ENCODE assay signal across 27 cellular contexts in the genomic region with DNA sequence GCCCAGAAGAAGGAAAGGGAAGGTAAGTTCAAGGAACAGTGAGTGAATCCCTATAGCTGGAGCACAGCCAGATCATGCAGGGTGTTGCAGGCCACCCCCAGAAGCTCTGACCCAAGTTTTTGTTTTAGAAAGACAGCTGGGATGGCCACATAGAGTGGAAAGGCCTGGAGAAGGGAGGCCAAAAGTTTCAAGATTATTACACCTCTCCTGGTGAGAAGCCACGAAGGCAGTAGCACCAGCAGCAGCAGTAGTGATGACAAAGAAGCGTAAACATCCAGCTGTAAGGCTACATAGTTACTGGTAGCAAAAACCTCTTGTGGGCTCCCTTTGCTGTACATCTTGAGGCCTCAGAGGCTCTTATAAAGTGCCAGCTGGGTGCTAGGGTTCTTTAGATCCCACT. TPM values are rescaled to one million over a fixed set of nuclear protein-coding genes. Genes with fewer than 3 reads are reported as not detected.
DNase-seq lines count a peak whose midpoint lies in the region; ATAC-seq, FAIRE-seq and TF ChIP-seq lines count a peak whose summit lies in the region.
"Had no signal": no experiment of that assay in that cellular context is flagged by ENCODE, and none has a peak within 500 bp of the region (broad histone marks: within the 10 kb centered on the region; RNA-seq: fewer than 3 reads in every experiment).

No MANE protein-coding gene starts in this region.

- no peak for FAIRE-seq in astrocyte (lab: Jason Lieb, UNC)
- FAIRE-seq in urothelium cell line (lab: Jason Lieb, UNC), result no peak

- POLR2A ChIA-PET in HEK293 (lab: Yijun Ruan, JAX), result no interaction called here

- no peak overlapping the region for H3K4me3 ChIP-seq in HEK293 (ENCODE audit: low read depth, low read length)
- H3K4me3 ChIP-seq in astrocyte (ENCODE audit: insufficient read depth, low read depth, low read length), result no peak overlapping the region
- H3K4me3 ChIP-seq in fibroblast of villous mesenchyme (ENCODE audit: low read depth, low read length), result no peak overlapping the region
- no peak overlapping the region for H3K4me3 ChIP-seq in lower lobe of right lung
- H3K4me3 ChIP-seq: ascending aorta, heart right ventricle, psoas muscle, suprapubic skin, uterus had no signal

- H3K36me3 Mint-ChIP-seq in astrocyte (ENCODE audit: low read depth, unreplicated experiment), result peaks cover 2% of the 10 kb centered on the region
- H3K36me3 Mint-ChIP-seq: stimulated activated memory B cell treated with anti-CD40 and anti-IgM and Interleukin-4, amounts not matched to agents 10 μg/mL and 1 μg/mL and 100 μg/mL, for 72 hours had no signal

- H3K9me3 ChIP-seq in HEK293 (ENCODE audit: control insufficient read depth, insufficient read depth, low read depth, low read length) (no peaks in the 10 kb centered on the region), astrocyte (ENCODE audit: insufficient read depth, low read depth, low read length) (no peaks in the 10 kb centered on the region), lower lobe of right lung (no peaks in the 10 kb centered on the region)
- H3K9me3 ChIP-seq: ascending aorta, heart right ventricle, neutrophil, psoas muscle, suprapubic skin, uterus had no signal

- CTCF ChIA-PET in HEK293 (lab: Yijun Ruan, JAX), result interaction anchor here (3.9 kb wide), 1 partner anchor 43 kb away, joined by 15 read pairs; no protein-coding TSS in a partner anchor

- peak overlapping the region; percentile 16 for H3K9ac ChIP-seq in astrocyte (ENCODE audit: low read length)
- H3K9ac ChIP-seq: KMS-11 had no signal

- peaks cover 82% of the 10 kb centered on the region for H3K79me2 ChIP-seq in astrocyte (ENCODE audit: insufficient read depth, low read length)

- H3K27ac ChIP-seq in HEK293 (ENCODE audit: extremely low read depth, low read depth, low read length) (no peak overlapping the region), astrocyte (ENCODE audit: low read depth, low read length) (peak overlapping the region; percentile 47), lower lobe of right lung (no peak overlapping the region)
- H3K27ac ChIP-seq: ascending aorta, heart right ventricle, KMS-11, neutrophil, psoas muscle, suprapubic skin had no signal

- peak overlapping the region; percentile 6 for H3K4me2 ChIP-seq in astrocyte (ENCODE audit: low read length)
- H3K4me2 ChIP-seq: KMS-11 had no signal

- intact Hi-C loops in lower lobe of right lung (cut with DNase I), result no loop called here

- H3K4me3 Mint-ChIP-seq in astrocyte (ENCODE audit: unreplicated experiment), result no peak overlapping the region
- H3K4me3 Mint-ChIP-seq: activated T-cell treated with anti-CD3 and anti-CD28 coated beads, Interleukin-2, amount 50 U/mL, for 4 hours; CD4-positive, alpha-beta T cell; stimulated activated memory B cell treated with anti-CD40 and anti-IgM and Interleukin-4, amounts not matched to agents 10 μg/mL and 1 μg/mL and 100 μg/mL, for 72 hours had no signal

- no peak for ATAC-seq in lower lobe of right lung
- ATAC-seq: activated CD4-positive, CD25-positive, alpha-beta regulatory T cell treated with anti-CD3 and anti-CD28 coated beads, Interleukin-2, amount 50 U/mL, for 24 hours; activated T-cell treated with anti-CD3 and anti-CD28 coated beads, Interleukin-2, amount 50 U/mL, for 4 hours; heart right ventricle; left colon; psoas muscle; stimulated activated memory B cell treated with anti-CD40 and anti-IgM and Interleukin-4, amounts not matched to agents 10 μg/mL and 1 μg/mL and 100 μg/mL, for 72 hours had no signal

- H2AFZ ChIP-seq in astrocyte (ENCODE audit: low read depth, low read length), result no peak overlapping the region

- peaks cover 3% of the 10 kb centered on the region; the same call in 1 of the 2 replicates for H3K4me1 ChIP-seq in HEK293 (ENCODE audit: control insufficient read depth, insufficient read depth, low read length)
- H3K4me1 ChIP-seq in astrocyte (ENCODE audit: insufficient read depth, low read length), result peaks cover 39% of the 10 kb centered on the region
- no peaks in the 10 kb centered on the region for H3K4me1 ChIP-seq in lower lobe of right lung
- H3K4me1 ChIP-seq: psoas muscle, suprapubic skin, uterus had no signal

- no peaks in the 10 kb centered on the region for H3K36me3 ChIP-seq in HEK293 (ENCODE audit: control insufficient read depth in 2 of 2, insufficient read depth in 1 of 2, low read length in 2 of 2)
- no peaks in the 10 kb centered on the region for H3K36me3 ChIP-seq in astrocyte (ENCODE audit: insufficient read depth, low read length)
- no peaks in the 10 kb centered on the region for H3K36me3 ChIP-seq in lower lobe of right lung
- H3K36me3 ChIP-seq: ascending aorta, heart right ventricle, neutrophil, suprapubic skin, uterus had no signal

- DNase-seq in astrocyte (ENCODE audit: low read depth) (peak; percentile 64), fibroblast of villous mesenchyme (ENCODE audit: low read depth) (peak; percentile 52), smooth muscle cell of the brain vasculature (ENCODE audit: low read depth, low spot score) (peak; percentile 84), NCI-H748 (lab: John Stamatoyannopoulos, UW; ENCODE audit: unreplicated experiment) (no peak), lower lobe of right lung (no peak), urothelium cell line (ENCODE audit: low spot score) (no peak)
- DNase-seq: activated naive CD4-positive, alpha-beta T cell treated with anti-CD3 and anti-CD28 coated beads, Interleukin-2, amount 50 U/mL, for 16 hours; activated T-cell treated with anti-CD3 and anti-CD28 coated beads, Interleukin-2, amount 50 U/mL, for 4 hours; CD4-positive, alpha-beta T cell; DMS153; GDM1; heart right ventricle; left colon; NCI-H1694 treated with DMSO at 0.1 percent for 48 hours; NCI-H69; psoas muscle; Right ventricle myocardium superior; stimulated activated CD4-positive, alpha-beta T cell treated with anti-CD3 and anti-CD28 coated beads, Interleukin-2, amount 100 ng/mL, for 24 hours; uterus had no signal

- peaks cover 8% of the 10 kb centered on the region for H3K9me3 Mint-ChIP-seq in astrocyte (ENCODE audit: unreplicated experiment)
- H3K9me3 Mint-ChIP-seq: activated T-cell treated with anti-CD3 and anti-CD28 coated beads, Interleukin-2, amount 50 U/mL, for 4 hours; CD4-positive, alpha-beta T cell had no signal

- H3K27ac Mint-ChIP-seq in astrocyte (ENCODE audit: unreplicated experiment), result peak overlapping the region; percentile 60
- H3K27ac Mint-ChIP-seq: CD4-positive, alpha-beta T cell; stimulated activated memory B cell treated with anti-CD40 and anti-IgM and Interleukin-4, amounts not matched to agents 10 μg/mL and 1 μg/mL and 100 μg/mL, for 72 hours had no signal

- no peaks in the 10 kb centered on the region for H4K20me1 ChIP-seq in astrocyte (ENCODE audit: insufficient read depth, low read length)

- H3K4me1 Mint-ChIP-seq in astrocyte (ENCODE audit: low read depth, unreplicated experiment), result peaks cover 22% of the 10 kb centered on the region
- H3K4me1 Mint-ChIP-seq: stimulated activated memory B cell treated with anti-CD40 and anti-IgM and Interleukin-4, amounts not matched to agents 10 μg/mL and 1 μg/mL and 100 μg/mL, for 72 hours had no signal

- no peak for TF ChIP-seq CTCF in HEK293 (tag by site-specific recombination; IDR thresholded peaks at IDR 0.05)
- TF ChIP-seq CTCF in astrocyte (IDR thresholded peaks at IDR 0.05; ENCODE audit: insufficient read depth, low read depth, low read length), result no peak
- no peak for TF ChIP-seq CTCF in fibroblast of villous mesenchyme (IDR thresholded peaks at IDR 0.05; ENCODE audit: insufficient read depth, low read depth, low read length)
- no peak for TF ChIP-seq CTCF in lower lobe of right lung (IDR thresholded peaks at IDR 0.05)

- H3K27me3 ChIP-seq in astrocyte (ENCODE audit: insufficient read depth, low read length) (no peaks in the 10 kb centered on the region), lower lobe of right lung (ENCODE audit: low read depth) (no peaks in the 10 kb centered on the region)
- H3K27me3 ChIP-seq: ascending aorta, heart right ventricle, neutrophil, suprapubic skin, uterus had no signal

- no peaks in the 10 kb centered on the region for H3K27me3 Mint-ChIP-seq in astrocyte (ENCODE audit: low read depth, unreplicated experiment)
- H3K27me3 Mint-ChIP-seq: CD4-positive, alpha-beta T cell had no signal

TF ChIP-seq in HEK293, 187 proteins besides CTCF, POLR2A, EP300 and RAD21:
- TF ChIP-seq ZNF585B (tag by site-specific recombination; IDR thresholded peaks at IDR 0.05) (no peak), KLF8 (tag by site-specific recombination; IDR thresholded peaks at IDR 0.05) (no peak), ZNF777 (tag by site-specific recombination; IDR thresholded peaks at IDR 0.05; ENCODE audit: borderline replicate concordance) (no peak), ZNF510 (tag by site-specific recombination; IDR thresholded peaks at IDR 0.05; ENCODE audit: insufficient replicate concordance) (no peak), ZNF354C (tag by site-specific recombination; IDR thresholded peaks at IDR 0.05; ENCODE audit: borderline replicate concordance, low read depth) (no peak), ZNF114 (tag by site-specific recombination; IDR thresholded peaks at IDR 0.05) (no peak), ZIC2 (tag by site-specific recombination; IDR thresholded peaks at IDR 0.05) (0 out of 2 replicates have a peak, but pooled peaks have one; percentile 8), KLF10 (tag by site-specific recombination; IDR thresholded peaks at IDR 0.05) (no peak), ZSCAN16 (tag by site-specific recombination; IDR thresholded peaks at IDR 0.05) (no peak), ZNF747 (tag by site-specific recombination; IDR thresholded peaks at IDR 0.05) (no peak), OSR2 (tag by site-specific recombination; IDR thresholded peaks at IDR 0.05) (peak; percentile 35; the same call in 1 of the 2 replicates), ZNF221 (tag by site-specific recombination; IDR thresholded peaks at IDR 0.05; ENCODE audit: borderline replicate concordance) (no peak)
- TF ChIP-seq, protein P1, sequence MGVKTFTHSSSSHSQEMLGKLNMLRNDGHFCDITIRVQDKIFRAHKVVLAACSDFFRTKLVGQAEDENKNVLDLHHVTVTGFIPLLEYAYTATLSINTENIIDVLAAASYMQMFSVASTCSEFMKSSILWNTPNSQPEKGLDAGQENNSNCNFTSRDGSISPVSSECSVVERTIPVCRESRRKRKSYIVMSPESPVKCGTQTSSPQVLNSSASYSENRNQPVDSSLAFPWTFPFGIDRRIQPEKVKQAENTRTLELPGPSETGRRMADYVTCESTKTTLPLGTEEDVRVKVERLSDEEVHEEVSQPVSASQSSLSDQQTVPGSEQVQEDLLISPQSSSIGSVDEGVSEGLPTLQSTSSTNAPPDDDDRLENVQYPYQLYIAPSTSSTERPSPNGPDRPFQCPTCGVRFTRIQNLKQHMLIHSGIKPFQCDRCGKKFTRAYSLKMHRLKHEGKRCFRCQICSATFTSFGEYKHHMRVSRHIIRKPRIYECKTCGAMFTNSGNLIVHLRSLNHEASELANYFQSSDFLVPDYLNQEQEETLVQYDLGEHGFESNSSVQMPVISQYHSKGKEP (tag by site-specific recombination; IDR thresholded peaks at IDR 0.05), result no peak

RNA-seq across cellular contexts. Expression of a gene that starts 11.7 kb away (rescaled TPM):
- total RNA-seq in astrocyte (11.4 and 12.6 TPM in 2 replicates), fibroblast of villous mesenchyme (3.0 and 10.0 TPM in 2 replicates), lower lobe of right lung (3.7 TPM)
- total RNA-seq: activated CD8-positive, alpha-beta memory T cell treated with anti-CD3 and anti-CD28 coated beads for 36 hours; activated T-cell treated with anti-CD3 and anti-CD28 coated beads, Interleukin-2, amount 50 U/mL, for 4 hours; CD4-positive, alpha-beta T cell had no signal

Comparison
In these comparisons a context has a peak if more than half of its experiments do, and no peak if none do; other contexts are left out.
1. DNase-seq: peak in astrocyte (single experiment), fibroblast of villous mesenchyme (single experiment) and smooth muscle cell of the brain vasculature (single experiment); none in NCI-H748 (single experiment), lower lobe of right lung (single experiment) and urothelium cell line (single experiment).